Comparison of ENCODE assay signal across 20 cellular contexts in genomic region chr16:10663146-10663545, GRCh38. TPM values are rescaled to one million over a fixed set of nuclear protein-coding genes. Genes with fewer than 3 reads are reported as not detected.
"Had no signal": no experiment of that assay in that cellular context is flagged by ENCODE, and none has a peak within 500 bp of the region (broad histone marks: within the 10 kb centered on the region; RNA-seq: fewer than 3 reads in every experiment).

No MANE protein-coding gene starts in this region.

- H3K4me3 Mint-ChIP-seq: activated CD4-positive, alpha-beta memory T cell treated with anti-CD3 and anti-CD28 coated beads, Interleukin-2, amount 10 ng/mL, durations not matched to agents 7 days and 5 days; activated naive CD8-positive, alpha-beta T cell treated with anti-CD3 and anti-CD28 coated beads, Interleukin-2, amount 10 ng/mL, durations not matched to agents 7 days and 5 days; natural killer cell treated with Interleukin-12 subunit alpha and Interleukin-12 subunit beta and Interleukin-15 and Interleukin-18, amount 100 ng/mL, for 72 hours; stimulated activated naive CD8-positive, alpha-beta T cell treated with anti-CD3 and anti-CD28 coated beads, Interleukin-15, Interleukin-2, amounts not matched to agents 100 ng/mL and 50 ng/mL, for 24 hours; T-helper 2 cell treated with Interferon-gamma antibody and Interleukin-4, amounts not matched to agents 5 μg/mL and 100 μg/mL, for 36 hours had no signal

- H3K4me1 ChIP-seq: colonic mucosa, uterus had no signal

- H3K79me2 ChIP-seq: hepatocyte had no signal

- DNase-seq: activated CD4-positive, alpha-beta memory T cell treated with anti-CD3 and anti-CD28 coated beads, Interleukin-2, amount 10 ng/mL, durations not matched to agents 7 days and 5 days; activated CD8-positive, alpha-beta memory T cell treated with anti-CD3 and anti-CD28 coated beads, Interleukin-2, amount 50 U/mL, for 48 hours; activated naive CD8-positive, alpha-beta T cell treated with anti-CD3 and anti-CD28 coated beads, Interleukin-2, amount 10 ng/mL, durations not matched to agents 7 days and 5 days; colonic mucosa; effector CD4-positive, alpha-beta T cell; mucosa of descending colon; stimulated activated CD4-positive, alpha-beta T cell treated with anti-CD3 and anti-CD28 coated beads, Interleukin-15, amount 100 ng/mL, for 24 hours; stimulated activated CD4-positive, alpha-beta T cell treated with anti-CD3 and anti-CD28 coated beads, Interleukin-4, amount 100 ng/mL, for 24 hours; SW 1271 had no signal

- H3K27me3 ChIP-seq: cardiac muscle cell, colonic mucosa, hepatocyte, uterus had no signal

- H3K9me3 ChIP-seq: colonic mucosa, mucosa of descending colon, uterus had no signal

- H2AFZ ChIP-seq: hepatocyte had no signal

- H3K36me3 Mint-ChIP-seq: activated naive CD8-positive, alpha-beta T cell treated with anti-CD3 and anti-CD28 coated beads, Interleukin-2, amount 10 ng/mL, durations not matched to agents 7 days and 5 days; natural killer cell treated with Interleukin-12 subunit alpha and Interleukin-12 subunit beta and Interleukin-15 and Interleukin-18, amount 100 ng/mL, for 72 hours had no signal

- H3K27ac Mint-ChIP-seq: activated CD4-positive, alpha-beta memory T cell treated with anti-CD3 and anti-CD28 coated beads, Interleukin-2, amount 10 ng/mL, durations not matched to agents 7 days and 5 days; activated naive CD8-positive, alpha-beta T cell treated with anti-CD3 and anti-CD28 coated beads, Interleukin-2, amount 10 ng/mL, durations not matched to agents 7 days and 5 days; natural killer cell treated with Interleukin-12 subunit alpha and Interleukin-12 subunit beta and Interleukin-15 and Interleukin-18, amount 100 ng/mL, for 72 hours; stimulated activated naive CD8-positive, alpha-beta T cell treated with anti-CD3 and anti-CD28 coated beads, Interleukin-15, Interleukin-2, amounts not matched to agents 100 ng/mL and 50 ng/mL, for 24 hours; T-helper 2 cell treated with Interferon-gamma antibody and Interleukin-4, amounts not matched to agents 5 μg/mL and 100 μg/mL, for 36 hours had no signal

- H3K9me3 Mint-ChIP-seq: activated CD4-positive, alpha-beta memory T cell treated with anti-CD3 and anti-CD28 coated beads, Interleukin-2, amount 10 ng/mL, durations not matched to agents 7 days and 5 days; activated naive CD8-positive, alpha-beta T cell treated with anti-CD3 and anti-CD28 coated beads, Interleukin-2, amount 10 ng/mL, durations not matched to agents 7 days and 5 days; natural killer cell treated with Interleukin-12 subunit alpha and Interleukin-12 subunit beta and Interleukin-15 and Interleukin-18, amount 100 ng/mL, for 72 hours; stimulated activated naive CD8-positive, alpha-beta T cell treated with anti-CD3 and anti-CD28 coated beads, Interleukin-15, Interleukin-2, amounts not matched to agents 100 ng/mL and 50 ng/mL, for 24 hours; T-helper 2 cell treated with Interferon-gamma antibody and Interleukin-4, amounts not matched to agents 5 μg/mL and 100 μg/mL, for 36 hours had no signal

- H3K36me3 ChIP-seq: cardiac muscle cell, colonic mucosa, uterus had no signal

- H3K4me2 ChIP-seq: hepatocyte had no signal

- H3K27ac ChIP-seq: cardiac muscle cell, colonic mucosa, hepatocyte, uterus had no signal

- H3K4me3 ChIP-seq: cardiac muscle cell, colonic mucosa, hepatocyte, mucosa of descending colon, uterus had no signal

- H3K4me1 Mint-ChIP-seq: activated CD4-positive, alpha-beta memory T cell treated with anti-CD3 and anti-CD28 coated beads, Interleukin-2, amount 10 ng/mL, durations not matched to agents 7 days and 5 days; activated naive CD8-positive, alpha-beta T cell treated with anti-CD3 and anti-CD28 coated beads, Interleukin-2, amount 10 ng/mL, durations not matched to agents 7 days and 5 days had no signal

- ATAC-seq: mucosa of descending colon; natural killer cell treated with Interleukin-12 subunit alpha and Interleukin-12 subunit beta and Interleukin-15 and Interleukin-18, amount 100 ng/mL, for 72 hours had no signal

RNA-seq across cellular contexts. Expression of gene TEKT5, which starts 31.6 kb away (rescaled TPM):
- total RNA-seq: activated CD4-positive, alpha-beta memory T cell treated with anti-CD3 and anti-CD28 coated beads, Interleukin-2, amount 10 ng/mL, durations not matched to agents 7 days and 5 days; activated naive CD8-positive, alpha-beta T cell treated with anti-CD3 and anti-CD28 coated beads, Interleukin-2, amount 10 ng/mL, durations not matched to agents 7 days and 5 days; astrocyte; endothelial cell of umbilical vein; hepatocyte; lung microvascular endothelial cell; omental fat pad; pulmonary artery endothelial cell had no signal
